ENCODE assay signal across 26 cellular contexts in the genomic region with DNA sequence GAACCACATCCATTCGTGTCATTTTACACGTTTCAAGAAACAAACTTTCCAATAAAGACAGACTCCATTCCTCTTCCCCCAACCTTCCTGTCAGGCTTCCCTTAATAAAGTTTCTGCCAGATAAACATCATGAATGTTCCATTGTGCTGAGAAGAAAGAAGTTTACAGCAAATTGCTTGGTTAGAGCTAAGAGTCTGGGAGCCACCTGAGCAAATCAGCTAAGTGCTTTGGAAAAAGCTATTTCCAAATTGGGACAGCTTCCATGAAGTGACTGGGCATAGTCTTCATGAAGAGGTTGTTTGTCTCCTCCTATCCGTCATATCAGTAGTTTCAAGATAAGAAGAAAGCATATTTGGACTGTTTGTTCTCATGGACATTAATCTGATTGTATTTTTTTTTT.
DNase-seq lines count a peak whose midpoint lies in the region; ATAC-seq and TF ChIP-seq lines count a peak whose summit lies in the region.
"Had no signal": no experiment of that assay in that cellular context is flagged by ENCODE, and none has a peak within 500 bp of the region (broad histone marks: within the 10 kb centered on the region; RNA-seq: fewer than 3 reads in every experiment).

No MANE protein-coding gene starts in this region.

- no peak overlapping the region for H3K4me3 ChIP-seq in right atrium auricular region
- H3K4me3 ChIP-seq in heart left ventricle, result no peak overlapping the region
- H3K4me3 ChIP-seq in upper lobe of right lung, result no peak overlapping the region
- H3K4me3 ChIP-seq: A549, coronary artery, GM23338 had no signal

- 28 to 39% (median 33%) methylated on average over 3 of the region's 3 CpGs for WGBS in heart left ventricle, 4 donors

- no peaks in the 10 kb centered on the region for H3K36me3 ChIP-seq in right atrium auricular region
- H3K36me3 ChIP-seq in heart left ventricle, result no peaks in the 10 kb centered on the region
- H3K36me3 ChIP-seq in upper lobe of right lung, result no peaks in the 10 kb centered on the region
- H3K36me3 ChIP-seq: BE2C had no signal

- H3K27ac Mint-ChIP-seq in mesothelial cell of epicardium, result peak overlapping the region; percentile 64
- H3K27ac Mint-ChIP-seq: GM23338; naive thymus-derived CD4-positive, alpha-beta T cell; stimulated activated naive CD8-positive, alpha-beta T cell treated with anti-CD3 and anti-CD28 coated beads, Interleukin-15, amount 100 ng/mL, for 72 hours had no signal

- no peak for TF ChIP-seq POLR2A in heart left ventricle (IDR thresholded peaks at IDR 0.05)

- ATAC-seq in Right ventricle myocardium inferior (peak; percentile 13), heart left ventricle (peak in 3 of 4 donors; percentile 27 to 44 (median 29)), upper lobe of right lung (peak; percentile 18), HG03135 (IDR thresholded peaks at IDR 0.05; ENCODE audit: unreplicated experiment) (no peak)
- ATAC-seq: A549; GM23338; naive thymus-derived CD4-positive, alpha-beta T cell; stimulated activated naive CD8-positive, alpha-beta T cell treated with anti-CD3 and anti-CD28 coated beads, Interleukin-15, amount 100 ng/mL, for 72 hours had no signal

- H3K4me1 Mint-ChIP-seq in mesothelial cell of epicardium, result peaks cover 38% of the 10 kb centered on the region

- DNase-seq in Right ventricle myocardium inferior (ENCODE audit: missing footprints), result no peak
- no peak for DNase-seq in right atrium auricular region (ENCODE audit: low spot score)
- DNase-seq in heart left ventricle, result no peak
- DNase-seq in mesothelial cell of epicardium (ENCODE audit: low spot score in 2 of 2, unreplicated experiment in 2 of 2), result no peak
- DNase-seq in upper lobe of right lung, result no peak
- no peak for DNase-seq in T1000 (lab: John Stamatoyannopoulos, UW)
- no peak for DNase-seq in NCI-H526 (lab: John Stamatoyannopoulos, UW)
- DNase-seq: activated CD4-positive, alpha-beta T cell treated with anti-CD3 and anti-CD28 coated beads for 1 hour; activated CD8-positive, alpha-beta memory T cell treated with anti-CD3 and anti-CD28 coated beads for 24 hours; activated gamma-delta T cell treated with Interleukin-2 at 50 U/mL for 16 hours; activated T-cell treated with anti-CD3 and anti-CD28 coated beads, Interleukin-2, amount 50 U/mL, for 1 hour; BE2C; DMS79; GF-D8; islet precursor cell; mesendoderm; naive thymus-derived CD4-positive, alpha-beta T cell; NCI-H2081 treated with DMSO at 0.1 percent for 48 hours; NCI-H446; OCI-M1; stimulated activated naive CD8-positive, alpha-beta T cell treated with anti-CD3 and anti-CD28 coated beads, Interleukin-15, amount 100 ng/mL, for 72 hours; trophoblast cell had no signal

- H3K4me1 ChIP-seq in right atrium auricular region (peaks cover 0 to 27% of the 10 kb centered on the region in 2 donors), heart left ventricle (peaks cover 0 to 62% (median 28%) of the 10 kb centered on the region in 12 donors), upper lobe of right lung (peaks cover 16% of the 10 kb centered on the region)

- H3K4me3 Mint-ChIP-seq in mesothelial cell of epicardium, result no peak overlapping the region
- H3K4me3 Mint-ChIP-seq: GM23338; naive thymus-derived CD4-positive, alpha-beta T cell; stimulated activated naive CD8-positive, alpha-beta T cell treated with anti-CD3 and anti-CD28 coated beads, Interleukin-15, amount 100 ng/mL, for 72 hours had no signal

- no peaks in the 10 kb centered on the region for H3K27me3 Mint-ChIP-seq in mesothelial cell of epicardium (ENCODE audit: low read depth)

- no peaks in the 10 kb centered on the region for H3K9me3 Mint-ChIP-seq in mesothelial cell of epicardium
- H3K9me3 Mint-ChIP-seq: GM23338 had no signal

- peaks cover 1% of the 10 kb centered on the region for H3K36me3 Mint-ChIP-seq in mesothelial cell of epicardium
- H3K36me3 Mint-ChIP-seq: naive thymus-derived CD4-positive, alpha-beta T cell had no signal

- TF ChIP-seq CTCF in right atrium auricular region (IDR thresholded peaks at IDR 0.05) (no peak), heart left ventricle (IDR thresholded peaks at IDR 0.05) (no peak), mesothelial cell of epicardium (IDR thresholded peaks at IDR 0.05; ENCODE audit: unreplicated experiment) (no peak), upper lobe of right lung (IDR thresholded peaks at IDR 0.05) (no peak)

- intact Hi-C loops in Right ventricle myocardium inferior (cut with DNase I) (no loop called here), heart left ventricle (cut with DNase I) (loop anchor here in 3 of 10 donors (5.0 to 10.0 kb wide), 3 partner anchors 36 to 76 kb away; a partner anchor contains a TSS), upper lobe of right lung (cut with DNase I) (no loop called here)

- H3K27ac ChIP-seq in right atrium auricular region (peak overlapping the region in 1 of 2 donors; percentile 34), heart left ventricle (peak overlapping the region in 11 of 12 donors; percentile 2 to 47 (median 28)), upper lobe of right lung (peak overlapping the region; percentile 56)
- H3K27ac ChIP-seq: A549, coronary artery had no signal

- H3K9me3 ChIP-seq in right atrium auricular region, result no peaks in the 10 kb centered on the region
- H3K9me3 ChIP-seq in heart left ventricle, result no peaks in the 10 kb centered on the region
- H3K9me3 ChIP-seq in upper lobe of right lung, result no peaks in the 10 kb centered on the region
- H3K9me3 ChIP-seq: A549, BE2C had no signal

- H3K27me3 ChIP-seq in right atrium auricular region (no peaks in the 10 kb centered on the region), heart left ventricle (no peaks in the 10 kb centered on the region), upper lobe of right lung (no peaks in the 10 kb centered on the region)
- H3K27me3 ChIP-seq: BE2C had no signal
